ENCODE assay signal across 1 cellular context in the genomic region with DNA sequence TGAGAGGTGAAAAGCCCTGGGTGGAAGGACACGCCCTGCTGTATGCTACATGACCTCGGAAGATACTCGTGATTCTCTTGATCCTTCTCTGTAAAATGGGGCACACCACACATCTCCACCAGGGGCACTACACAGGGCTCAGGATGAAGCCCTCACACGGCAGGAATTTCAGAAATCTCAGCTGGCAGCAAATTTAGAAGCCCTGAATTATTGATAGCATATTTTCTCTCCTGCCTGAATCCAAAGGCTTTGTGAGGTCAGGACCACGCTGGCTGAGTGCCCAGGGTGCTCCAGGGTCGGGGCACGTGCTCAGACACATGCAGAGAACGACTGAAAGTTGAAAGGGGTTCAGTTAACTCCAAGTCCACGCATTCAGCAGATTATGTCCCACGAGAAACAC.
TF ChIP-seq lines count a peak whose summit lies in the region.

No MANE protein-coding gene starts in this region.

TF ChIP-seq in endothelial cell of umbilical vein, 7 proteins besides CTCF, POLR2A, EP300 and RAD21 (continued from another document):
- no peak for TF ChIP-seq MYC (IDR thresholded peaks at IDR 0.05; ENCODE audit: low read depth, low read length)
- no peak for TF ChIP-seq JUN (IDR thresholded peaks at IDR 0.05; ENCODE audit: borderline replicate concordance, insufficient read depth, insufficient read length, low read depth)
- no peak for TF ChIP-seq FOS (IDR thresholded peaks at IDR 0.05; ENCODE audit: borderline replicate concordance, insufficient read depth, low read length)
